Comparison of ENCODE assay signal across 1 cellular context in the genomic region with DNA sequence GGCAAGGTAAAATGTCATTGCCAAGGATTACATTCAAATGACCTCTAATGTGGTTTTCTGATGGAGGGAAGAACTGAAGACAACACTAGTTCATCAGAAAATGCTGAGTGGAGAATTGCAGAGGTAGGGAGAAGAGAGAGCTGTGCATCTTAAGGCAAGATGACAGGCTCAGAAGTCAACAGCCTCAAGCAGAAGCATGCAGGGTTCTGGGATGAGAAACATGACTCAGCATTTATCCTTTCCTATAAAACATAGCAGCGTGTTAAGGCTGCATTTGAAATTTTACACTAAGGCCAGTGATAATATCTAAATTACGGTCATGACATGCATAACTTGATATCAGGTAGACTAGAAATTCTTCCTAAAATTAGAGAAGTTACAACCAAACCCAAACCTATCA.
TF ChIP-seq lines count a peak whose summit lies in the region.

No MANE protein-coding gene starts in this region.

TF ChIP-seq in neural cell, 6 proteins besides CTCF, POLR2A, EP300 and RAD21 (continued from another document):
- TF ChIP-seq, protein P1, sequence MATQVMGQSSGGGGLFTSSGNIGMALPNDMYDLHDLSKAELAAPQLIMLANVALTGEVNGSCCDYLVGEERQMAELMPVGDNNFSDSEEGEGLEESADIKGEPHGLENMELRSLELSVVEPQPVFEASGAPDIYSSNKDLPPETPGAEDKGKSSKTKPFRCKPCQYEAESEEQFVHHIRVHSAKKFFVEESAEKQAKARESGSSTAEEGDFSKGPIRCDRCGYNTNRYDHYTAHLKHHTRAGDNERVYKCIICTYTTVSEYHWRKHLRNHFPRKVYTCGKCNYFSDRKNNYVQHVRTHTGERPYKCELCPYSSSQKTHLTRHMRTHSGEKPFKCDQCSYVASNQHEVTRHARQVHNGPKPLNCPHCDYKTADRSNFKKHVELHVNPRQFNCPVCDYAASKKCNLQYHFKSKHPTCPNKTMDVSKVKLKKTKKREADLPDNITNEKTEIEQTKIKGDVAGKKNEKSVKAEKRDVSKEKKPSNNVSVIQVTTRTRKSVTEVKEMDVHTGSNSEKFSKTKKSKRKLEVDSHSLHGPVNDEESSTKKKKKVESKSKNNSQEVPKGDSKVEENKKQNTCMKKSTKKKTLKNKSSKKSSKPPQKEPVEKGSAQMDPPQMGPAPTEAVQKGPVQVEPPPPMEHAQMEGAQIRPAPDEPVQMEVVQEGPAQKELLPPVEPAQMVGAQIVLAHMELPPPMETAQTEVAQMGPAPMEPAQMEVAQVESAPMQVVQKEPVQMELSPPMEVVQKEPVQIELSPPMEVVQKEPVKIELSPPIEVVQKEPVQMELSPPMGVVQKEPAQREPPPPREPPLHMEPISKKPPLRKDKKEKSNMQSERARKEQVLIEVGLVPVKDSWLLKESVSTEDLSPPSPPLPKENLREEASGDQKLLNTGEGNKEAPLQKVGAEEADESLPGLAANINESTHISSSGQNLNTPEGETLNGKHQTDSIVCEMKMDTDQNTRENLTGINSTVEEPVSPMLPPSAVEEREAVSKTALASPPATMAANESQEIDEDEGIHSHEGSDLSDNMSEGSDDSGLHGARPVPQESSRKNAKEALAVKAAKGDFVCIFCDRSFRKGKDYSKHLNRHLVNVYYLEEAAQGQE (IDR thresholded peaks at IDR 0.05; ENCODE audit: borderline replicate concordance), result no peak
